In the genomic region with DNA sequence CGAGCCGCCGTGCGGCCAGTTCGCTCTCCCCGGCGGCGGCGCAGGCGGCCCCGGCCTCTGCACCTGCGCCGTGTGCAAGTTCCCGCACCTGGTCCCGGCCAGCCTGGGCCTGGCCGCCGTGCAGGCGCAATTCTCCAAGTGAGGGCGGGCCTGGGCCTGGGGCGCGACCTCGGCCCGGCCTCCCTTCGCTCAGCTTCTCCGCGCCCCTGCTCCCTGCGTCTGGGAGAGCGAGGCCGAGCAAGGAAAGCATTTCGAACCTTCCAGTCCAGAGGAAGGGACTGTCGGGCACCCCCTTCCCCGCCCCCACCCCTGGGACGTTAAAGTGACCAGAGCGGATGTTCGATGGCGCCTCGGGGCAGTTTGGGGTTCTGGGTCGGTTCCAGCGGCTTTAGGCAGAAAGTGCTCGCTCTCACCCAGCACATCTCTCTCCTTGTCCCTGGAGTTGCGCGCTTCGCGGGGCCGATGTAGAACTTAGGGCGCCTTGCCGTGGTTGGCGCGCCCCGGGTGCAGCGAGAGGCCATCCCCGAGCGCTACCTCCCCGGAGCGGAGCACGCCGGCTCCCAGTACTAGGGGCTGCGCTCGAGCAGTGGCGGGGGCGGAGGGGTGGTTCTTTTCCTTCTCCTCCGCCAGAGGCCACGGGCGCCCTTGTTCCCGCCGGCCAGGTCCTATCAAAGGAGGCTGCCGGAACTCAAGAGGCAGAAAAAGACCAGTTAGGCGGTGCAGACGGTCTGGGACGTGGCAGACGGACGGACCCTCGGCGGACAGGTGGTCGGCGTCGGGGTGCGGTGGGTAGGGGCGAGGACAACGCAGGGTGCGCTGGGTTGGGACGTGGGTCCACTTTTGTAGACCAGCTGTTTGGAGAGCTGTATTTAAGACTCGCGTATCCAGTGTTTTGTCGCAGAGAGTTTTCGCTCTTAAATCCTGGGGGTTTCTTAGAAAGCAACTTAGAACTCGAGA, we compare ENCODE assay signal across 8 cellular contexts. TPM values are rescaled to one million over a fixed set of nuclear protein-coding genes. Genes with fewer than 3 reads are reported as not detected.
DNase-seq lines count a peak whose midpoint lies in the region; ATAC-seq and TF ChIP-seq lines count a peak whose summit lies in the region.

No MANE protein-coding gene starts in this region.

- H3K27ac ChIP-seq in iPS DF 6.9 (ENCODE audit: low read length) (no peak overlapping the region), spleen (peak overlapping the region in 1 of 8 donors; percentile 87)

- intact Hi-C loops in spleen (cut with DNase I; ENCODE audit: low total_unique reads), result no loop called here

- peak overlapping the region; percentile 32; the same call in 1 of the 2 replicates for H3K4me3 ChIP-seq in iPS DF 6.9 (ENCODE audit: low read length)
- H3K4me3 ChIP-seq in spleen, result peak overlapping the region; percentile 12 to 73 (median 44)

- no peaks in the 10 kb centered on the region for H3K9me3 ChIP-seq in iPS DF 6.9 (ENCODE audit: control insufficient read depth, insufficient read depth, low read length)
- peaks cover 0 to 14% (median 3%) of the 10 kb centered on the region in 8 donors for H3K9me3 ChIP-seq in spleen

- DNase-seq in stimulated activated CD4-positive, alpha-beta T cell treated with anti-CD3 and anti-CD28 coated beads, Interleukin-15, amount 100 ng/mL, for 24 hours, result peak; percentile 46
- DNase-seq in stimulated activated CD4-positive, alpha-beta T cell treated with anti-CD3 and anti-CD28 coated beads, Interleukin-4, amount 100 ng/mL, for 24 hours, result no peak
- peak; percentile 46 to 55 for DNase-seq in activated T-cell treated with anti-CD3 and anti-CD28 coated beads, Interleukin-2, amount 50 U/mL, for 48 hours
- no peak for DNase-seq in iPS DF 6.9 (ENCODE audit: low read depth, low spot score)
- peak; percentile 81 for DNase-seq in spleen
- DNase-seq in AG08396 (ENCODE audit: low spot score), result no peak
- DNase-seq in NCI-H446 treated with DMSO at 0.1 percent for 48 hours (lab: John Stamatoyannopoulos, UW), result no peak

- WGBS in iPS DF 6.9 (ENCODE audit: insufficient coverage, insufficient read length), result no CpG with 5 or more reads among the region's 87 CpGs
- WGBS in spleen, 5 donors, result 1 to 9% (median 2%) methylated on average over 37 to 87 of the region's 87 CpGs

- TF ChIP-seq POLR2A in spleen (IDR thresholded peaks at IDR 0.05), result no peak

- H3K4me1 ChIP-seq in iPS DF 6.9 (ENCODE audit: control insufficient read depth, insufficient read depth, low read length) (peaks cover 11% of the 10 kb centered on the region), spleen (peaks cover 21 to 53% (median 31%) of the 10 kb centered on the region in 6 donors)

- no peak for TF ChIP-seq CTCF in spleen (IDR thresholded peaks at IDR 0.05 in 8 of 11, conservative IDR thresholded peaks at IDR 0.05 in 3 of 11)

- no peaks in the 10 kb centered on the region; the same call in 1 of the 2 replicates for H3K36me3 ChIP-seq in iPS DF 6.9 (ENCODE audit: control insufficient read depth, insufficient read depth, low read length)
- H3K36me3 ChIP-seq in spleen, result no peaks in the 10 kb centered on the region

- no peak for ATAC-seq in GM21717 (IDR thresholded peaks at IDR 0.05; ENCODE audit: unreplicated experiment)

- H3K27me3 ChIP-seq in iPS DF 6.9 (ENCODE audit: control insufficient read depth, insufficient read depth, low read length) (peaks cover 78% of the 10 kb centered on the region), spleen (replicated peaks in 1 of 7) (peaks cover 0 to 100% (median 87%) of the 10 kb centered on the region in 7 donors)

RNA-seq across cellular contexts. Expression of a gene that starts 1.3 kb away (rescaled TPM):
- 1 to 10 TPM in 2 of 7 donors, under 1 TPM in 4, not detected in 1; 0.26 to 1.8 (median 0.58) TPM for total RNA-seq in spleen
- under 1 TPM in 2 of 3 donors, not detected in 1; 0.02 to 0.90 TPM for polyA plus RNA-seq in spleen

RNA-seq across cellular contexts. Expression of a gene that starts 45.5 kb away (rescaled TPM):
- under 1 TPM in 1 of 7 donors, not detected in 6; 0.23 TPM for total RNA-seq in spleen
- under 1 TPM in 1 of 3 donors, not detected in 2; 0.03 TPM for polyA plus RNA-seq in spleen

Comparison
In these comparisons a context has a peak if more than half of its experiments do, and no peak if none do; other contexts are left out.
1. DNase-seq: peak in stimulated activated CD4-positive, alpha-beta T cell treated with anti-CD3 and anti-CD28 coated beads, Interleukin-15, amount 100 ng/mL, for 24 hours (single experiment), activated T-cell treated with anti-CD3 and anti-CD28 coated beads, Interleukin-2, amount 50 U/mL, for 48 hours (2 of 2) and spleen (single experiment); none in stimulated activated CD4-positive, alpha-beta T cell treated with anti-CD3 and anti-CD28 coated beads, Interleukin-4, amount 100 ng/mL, for 24 hours (single experiment), iPS DF 6.9 (single experiment), AG08396 (single experiment) and NCI-H446 treated with DMSO at 0.1 percent for 48 hours (single experiment).